12 cellular contexts compared by ENCODE assay signal in genomic region chr6:56820060-56820459, GRCh38.
"Had no signal": no experiment of that assay in that cellular context is flagged by ENCODE, and none has a peak within 500 bp of the region (broad histone marks: within the 10 kb centered on the region; RNA-seq: fewer than 3 reads in every experiment).

No MANE protein-coding gene starts in this region.

- H3K4me3 ChIP-seq: esophagus muscularis mucosa, right atrium auricular region had no signal

- H3K36me3 ChIP-seq: brain microvascular endothelial cell, esophagus muscularis mucosa, neutrophil, right atrium auricular region had no signal

- ATAC-seq: activated CD4-positive, CD25-positive, alpha-beta regulatory T cell treated with anti-CD3 and anti-CD28 coated beads, Interleukin-2, amount 50 U/mL, for 24 hours; activated naive CD4-positive, alpha-beta T cell treated with anti-CD3 and anti-CD28 coated beads, Interleukin-2, amount 50 U/mL, for 72 hours; naive thymus-derived CD4-positive, alpha-beta T cell; stimulated activated memory B cell treated with anti-CD40 and anti-IgM and Interleukin-4, amounts not matched to agents 10 μg/mL and 1 μg/mL and 100 μg/mL, for 72 hours had no signal

- H3K27me3 ChIP-seq: brain microvascular endothelial cell, esophagus muscularis mucosa, neutrophil, right atrium auricular region had no signal

- H3K9me3 ChIP-seq: esophagus muscularis mucosa, neutrophil, right atrium auricular region had no signal

- H3K27ac ChIP-seq: brain microvascular endothelial cell, esophagus muscularis mucosa, neutrophil had no signal

- DNase-seq: activated effector memory CD4-positive, alpha-beta T cell treated with anti-CD3 and anti-CD28 coated beads, Interleukin-2, amount 50 U/mL, for 16 hours; activated T-cell treated with anti-CD3 and anti-CD28 coated beads, Interleukin-2, amount 50 U/mL, for 24 hours; amniotic stem cell; brain microvascular endothelial cell; naive thymus-derived CD4-positive, alpha-beta T cell; posterior cingulate gyrus had no signal
